Comparison of ENCODE assay signal across 1 cellular context in the genomic region with DNA sequence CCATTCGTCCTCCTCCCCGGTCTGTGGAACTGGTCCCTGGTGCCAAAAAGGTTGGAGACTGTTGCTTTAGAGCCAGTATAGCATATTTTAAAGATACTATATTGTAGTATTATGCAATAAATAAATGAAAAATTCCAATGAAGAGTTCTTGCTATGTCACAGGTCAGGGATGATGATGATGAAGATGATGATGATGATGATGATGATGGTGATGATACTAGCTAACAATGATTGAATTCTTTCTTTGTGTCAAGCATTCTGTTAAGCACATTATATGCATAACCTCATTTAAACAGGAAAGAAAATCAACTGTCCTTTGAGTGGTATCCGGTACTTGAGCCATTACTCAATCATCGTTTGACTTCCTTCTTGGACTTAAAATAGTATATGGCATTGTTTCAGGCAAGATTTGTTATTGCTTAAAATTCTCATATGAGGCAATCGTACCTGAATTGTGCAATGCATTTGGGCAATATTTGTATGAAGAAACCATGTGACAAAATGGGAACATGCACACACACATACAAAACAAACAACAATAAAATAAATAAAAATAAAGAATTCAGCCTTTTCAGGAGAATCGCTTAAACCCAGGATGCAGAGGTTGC.
A peak's percentile ranks its signal among the peaks of the same experiment; 100 is the strongest.
TF ChIP-seq lines count a peak whose summit lies in the region.

No MANE protein-coding gene starts in this region.

TF ChIP-seq in liver, 16 proteins besides CTCF, POLR2A, EP300 and RAD21 (continued from another document):
- TF ChIP-seq, protein P1, sequence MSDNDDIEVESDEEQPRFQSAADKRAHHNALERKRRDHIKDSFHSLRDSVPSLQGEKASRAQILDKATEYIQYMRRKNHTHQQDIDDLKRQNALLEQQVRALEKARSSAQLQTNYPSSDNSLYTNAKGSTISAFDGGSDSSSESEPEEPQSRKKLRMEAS (IDR thresholded peaks at IDR 0.05), result peak; percentile 85
- peak; percentile 52 to 82 for TF ChIP-seq RXRA (IDR thresholded peaks at IDR 0.05)
- TF ChIP-seq FOXA2 (IDR thresholded peaks at IDR 0.05), result peak; percentile 45
- peak in 1 of 2 donors; percentile 33 for TF ChIP-seq EGR1 (IDR thresholded peaks at IDR 0.05; ENCODE audit: low read depth in 2 of 2)
- TF ChIP-seq FOXA1 (IDR thresholded peaks at IDR 0.05), result no peak
- peak; percentile 10 for TF ChIP-seq NR2F2 (IDR thresholded peaks at IDR 0.05)
